In the genomic region with DNA sequence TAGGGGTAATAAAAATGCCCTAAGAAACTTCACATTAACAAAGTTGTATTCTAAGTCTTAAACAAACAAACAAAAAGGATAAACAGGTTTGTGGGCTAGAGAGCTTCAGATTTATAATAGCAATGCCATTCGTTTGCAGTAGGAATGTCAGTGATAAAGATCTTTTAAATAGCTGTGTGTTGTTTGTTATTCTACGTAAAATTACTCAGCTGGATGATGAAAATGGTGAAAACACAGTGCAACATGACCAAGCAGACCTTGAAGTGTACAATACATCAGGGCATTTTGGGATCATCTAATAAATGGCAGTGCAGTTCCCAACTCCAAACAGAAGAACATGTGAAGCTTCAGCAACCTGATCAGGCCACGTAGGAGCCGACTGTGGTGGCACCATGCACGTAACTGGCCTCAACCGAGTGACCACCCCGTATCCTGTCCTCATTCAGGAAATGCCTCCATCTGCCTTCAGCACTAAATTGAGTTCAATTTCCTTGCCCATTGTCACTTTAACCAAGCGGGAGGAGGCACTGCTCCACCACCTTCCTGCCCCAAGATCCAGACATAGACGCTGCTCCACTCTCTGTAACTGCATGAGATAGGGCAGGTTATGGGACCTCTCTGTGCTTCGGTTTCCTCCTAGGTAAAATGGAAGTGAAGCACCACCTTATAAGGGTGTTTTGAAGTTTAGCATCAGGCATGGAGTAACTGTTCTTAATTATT, we compare ENCODE assay signal across 21 cellular contexts.
DNase-seq lines count a peak whose midpoint lies in the region; ATAC-seq and TF ChIP-seq lines count a peak whose summit lies in the region.
"Had no signal": no experiment of that assay in that cellular context is flagged by ENCODE, and none has a peak within 500 bp of the region (broad histone marks: within the 10 kb centered on the region; RNA-seq: fewer than 3 reads in every experiment).

No MANE protein-coding gene starts in this region.

- H3K36me3 Mint-ChIP-seq in type B pancreatic cell = no peaks in the 10 kb centered on the region

- H3K9me3 Mint-ChIP-seq in type B pancreatic cell = no peaks in the 10 kb centered on the region
- H3K9me3 Mint-ChIP-seq: central memory CD8-positive, alpha-beta T cell had no signal

- no peak overlapping the region for H3K4me3 Mint-ChIP-seq in type B pancreatic cell
- H3K4me3 Mint-ChIP-seq: activated naive CD8-positive, alpha-beta T cell treated with anti-CD3 and anti-CD28 coated beads, Interleukin-2, amount 50 U/mL, for 24 hours; CD8-positive, alpha-beta T cell; central memory CD8-positive, alpha-beta T cell had no signal

- no peak for ATAC-seq in left cardiac atrium
- ATAC-seq in GM21381 (IDR thresholded peaks at IDR 0.05; ENCODE audit: unreplicated experiment) = no peak
- ATAC-seq: activated naive CD8-positive, alpha-beta T cell treated with anti-CD3 and anti-CD28 coated beads, Interleukin-2, amount 50 U/mL, for 24 hours; CD8-positive, alpha-beta T cell; gastroesophageal sphincter; left lung had no signal

- intact Hi-C loops in cardiac septum (cut with DNase I) (no loop called here), left cardiac atrium (cut with DNase I) (no loop called here)

- DNase-seq in cardiac septum (ENCODE audit: low spot score) = peak; percentile 39
- DNase-seq in left cardiac atrium = no peak
- peak; percentile 42 for DNase-seq in amniotic stem cell (lab: John Stamatoyannopoulos, UW)
- peak; percentile 3 for DNase-seq in fibroblast of peridontal ligament (ENCODE audit: extremely low read depth)
- no peak for DNase-seq in type B pancreatic cell (ENCODE audit: extremely low spot score, unreplicated experiment)
- DNase-seq in NCI-H446 (lab: John Stamatoyannopoulos, UW) = no peak
- no peak for DNase-seq in Ammon's horn (ENCODE audit: low spot score)
- DNase-seq: activated CD4-positive, alpha-beta T cell treated with anti-CD3 and anti-CD28 coated beads for 1 hour; activated naive CD8-positive, alpha-beta T cell treated with anti-CD3 and anti-CD28 coated beads, Interleukin-2, amount 50 U/mL, for 24 hours; left lung; NCI-H1436; NCI-H2171; NCI-H82; stimulated activated naive CD4-positive, alpha-beta T cell treated with Interleukin-2 at 50 U/mL for 16 hours; T-helper 9 cell; tibial artery had no signal

- TF ChIP-seq CTCF in type B pancreatic cell (conservative IDR thresholded peaks at IDR 0.05) = no peak

- H3K4me1 Mint-ChIP-seq in type B pancreatic cell (ENCODE audit: unreplicated experiment) = peaks cover 8% of the 10 kb centered on the region

- H3K27ac Mint-ChIP-seq in type B pancreatic cell = peak overlapping the region; percentile 2
- H3K27ac Mint-ChIP-seq: activated naive CD8-positive, alpha-beta T cell treated with anti-CD3 and anti-CD28 coated beads, Interleukin-2, amount 50 U/mL, for 24 hours; activated T-helper 2 cell treated with anti-CD3 and anti-CD28 coated beads, Interferon-gamma antibody, Interleukin-2, Interleukin-4, amounts not matched to agents 10 μg/mL and 5 μg/mL and 100 μg/mL, durations not matched to agents 14 hours and 24 hours and 36 hours; CD8-positive, alpha-beta T cell had no signal

- peaks cover 7% of the 10 kb centered on the region for H3K27me3 Mint-ChIP-seq in type B pancreatic cell
- H3K27me3 Mint-ChIP-seq: activated naive CD8-positive, alpha-beta T cell treated with anti-CD3 and anti-CD28 coated beads, Interleukin-2, amount 50 U/mL, for 24 hours; central memory CD8-positive, alpha-beta T cell had no signal

Comparison
In these comparisons a context has a peak if more than half of its experiments do, and no peak if none do; other contexts are left out.
1. DNase-seq: peak in cardiac septum (single experiment), amniotic stem cell (single experiment) and fibroblast of peridontal ligament (single experiment); none in left cardiac atrium (single experiment), type B pancreatic cell (single experiment), NCI-H446 (0 of 2) and Ammon's horn (single experiment).